Comparison of ENCODE assay signal across 25 cellular contexts in genomic region chr5:31561936-31562335, GRCh38.
"Had no signal": no experiment of that assay in that cellular context is flagged by ENCODE, and none has a peak within 500 bp of the region (broad histone marks: within the 10 kb centered on the region; RNA-seq: fewer than 3 reads in every experiment).

No MANE protein-coding gene starts in this region.

- DNase-seq: activated CD4-positive, alpha-beta T cell treated with anti-CD3 and anti-CD28 coated beads for 48 hours; activated CD4-positive, alpha-beta T cell treated with anti-CD3 and anti-CD28 coated beads, Interleukin-2, amount 50 U/mL, for 48 hours; activated CD8-positive, alpha-beta memory T cell treated with anti-CD3 and anti-CD28 coated beads for 24 hours; activated effector memory CD4-positive, alpha-beta T cell treated with Interleukin-2 at 50 U/mL for 16 hours; activated naive CD4-positive, alpha-beta T cell treated with anti-CD3 and anti-CD28 coated beads for 36 hours; activated naive CD8-positive, alpha-beta T cell treated with anti-CD3 and anti-CD28 coated beads, Interleukin-2, amount 10 ng/mL, durations not matched to agents 7 days and 5 days; esophagus squamous epithelium; left colon; lower lobe of right lung; natural killer cell; occipital lobe; stimulated activated CD4-positive, alpha-beta T cell treated with anti-CD3 and anti-CD28 coated beads, Interleukin-15, amount 100 ng/mL, for 24 hours; stimulated activated CD4-positive, alpha-beta T cell treated with anti-CD3 and anti-CD28 coated beads, Interleukin-2, amount 100 ng/mL, for 24 hours; stimulated activated naive CD4-positive, alpha-beta T cell; T-helper 17 cell; T1000; tibial artery; upper lobe of right lung; WERI-Rb-1 had no signal

- H3K4me3 ChIP-seq: breast epithelium, esophagus squamous epithelium, gastroesophageal sphincter, hepatocyte, lower lobe of right lung, neural progenitor cell, right atrium auricular region, suprapubic skin, tibial artery, upper lobe of right lung had no signal
